8 cellular contexts compared by ENCODE assay signal in genomic region chr21:34544032-34544496, GRCh38. TPM values are rescaled to one million over a fixed set of nuclear protein-coding genes. Genes with fewer than 3 reads are reported as not detected.
DNase-seq lines count a peak whose midpoint lies in the region; ATAC-seq and TF ChIP-seq lines count a peak whose summit lies in the region.

No MANE protein-coding gene starts in this region.

- H3K9me3 ChIP-seq in Peyer's patch (no peaks in the 10 kb centered on the region), adipocyte (ENCODE audit: control insufficient read depth, low read length) (no peaks in the 10 kb centered on the region)

- H3K4me1 Mint-ChIP-seq in HFFc6 (ENCODE audit: low read depth) = peaks cover 58% of the 10 kb centered on the region

- peaks cover 7% of the 10 kb centered on the region for H3K36me3 Mint-ChIP-seq in HFFc6 (ENCODE audit: low read depth)

- no peaks in the 10 kb centered on the region for H3K27me3 ChIP-seq in Peyer's patch
- no peaks in the 10 kb centered on the region for H3K27me3 ChIP-seq in adipocyte (replicated peaks; ENCODE audit: control insufficient read depth, insufficient read depth, low read length)

- ATAC-seq in GM19324 (IDR thresholded peaks at IDR 0.05; ENCODE audit: low FRiP score, unreplicated experiment) (no peak), GM18502 (IDR thresholded peaks at IDR 0.05; ENCODE audit: poor library complexity, unreplicated experiment) (no peak)

- no peaks in the 10 kb centered on the region for H3K36me3 ChIP-seq in Peyer's patch
- no peaks in the 10 kb centered on the region for H3K36me3 ChIP-seq in adipocyte (ENCODE audit: control insufficient read depth, insufficient read depth, low read length, severe bottlenecking)

- no peak overlapping the region for H3K27ac ChIP-seq in Peyer's patch

- H3K27me3 Mint-ChIP-seq in HFFc6 (ENCODE audit: insufficient read depth) = peaks cover 2% of the 10 kb centered on the region

- H3K4me1 ChIP-seq in Peyer's patch (peaks cover 0 to 27% (median 1%) of the 10 kb centered on the region in 4 donors), adipocyte (ENCODE audit: control insufficient read depth, insufficient read depth, low read length) (peaks cover 40% of the 10 kb centered on the region)

- H3K9ac ChIP-seq in adipocyte (ENCODE audit: low read length) = peak overlapping the region; percentile 77

- DNase-seq in CMK (ENCODE audit: low read depth) (peak; percentile 70), HFFc6 (peak; percentile 64), Peyer's patch (peak; percentile 35 to 89 (median 72)), adipocyte (ENCODE audit: low read depth) (peak; percentile 69), iPS DF 19.7 (ENCODE audit: low read depth, low spot score) (peak; percentile 59)
- DNase-seq in stimulated activated CD4-positive, alpha-beta T cell treated with anti-CD3 and anti-CD28 coated beads, Interleukin-1b, Interleukin-23, amount 100 ng/mL, for 48 hours = peak; percentile 52

- TF ChIP-seq POLR2A in Peyer's patch (IDR thresholded peaks at IDR 0.05) = no peak

- H3K4me3 ChIP-seq in Peyer's patch = no peak overlapping the region
- no peak overlapping the region for H3K4me3 ChIP-seq in adipocyte (ENCODE audit: low read length)

- H3K9me3 Mint-ChIP-seq in HFFc6 = peaks cover 6% of the 10 kb centered on the region

- peak overlapping the region; percentile 37; the same call in 1 of the 2 replicates for H3K4me3 Mint-ChIP-seq in HFFc6

- peak overlapping the region; percentile 98 for H3K27ac Mint-ChIP-seq in HFFc6

- TF ChIP-seq CTCF in HFFc6 (IDR thresholded peaks at IDR 0.05) = peak; percentile 87
- TF ChIP-seq CTCF in Peyer's patch (IDR thresholded peaks at IDR 0.05) = peak in 5 of 6 experiments; percentile 11 to 87 (median 79)

RNA-seq across cellular contexts. Expression of gene KCNE1, which starts 32.1 kb away (rescaled TPM):
- 1 to 10 TPM in 1 of 6 experiments, under 1 TPM in 5; 0.71 to 1.3 (median 0.85) TPM for total RNA-seq in HFFc6 (2021; fragmentation: NEBNext Ultra II Directional; extraction: Animal tissue kit (Norgen Biotek cat#: 25700))
- 1 to 10 TPM in 2 of 4 donors, under 1 TPM in 2; 0.70 to 3.8 (median 1.7) TPM for total RNA-seq in Peyer's patch
